ENCODE assay signal across 2 cellular contexts in genomic region chr6:43837501-43837900, GRCh38.
TF ChIP-seq lines count a peak whose summit lies in the region.

No MANE protein-coding gene starts in this region.

TF ChIP-seq in GM23338, 12 proteins besides CTCF, POLR2A, EP300 and RAD21 (continued from another document):
- TF ChIP-seq REST (IDR thresholded peaks at IDR 0.05; ENCODE audit: unreplicated experiment) (no peak), CREB1 (CRISPR knock-in tag; IDR thresholded peaks at IDR 0.05; ENCODE audit: low read depth) (no peak), ZNF331 (CRISPR knock-in tag; IDR thresholded peaks at IDR 0.05; ENCODE audit: low read depth) (no peak), ZNF462 (CRISPR knock-in tag; IDR thresholded peaks at IDR 0.05) (no peak), ETS1 (IDR thresholded peaks at IDR 0.05) (no peak), POLR2AphosphoS5 (IDR thresholded peaks at IDR 0.05; ENCODE audit: low read depth) (no peak), ZNF114 (CRISPR knock-in tag; IDR thresholded peaks at IDR 0.05) (no peak), STAT1 (IDR thresholded peaks at IDR 0.05; ENCODE audit: unreplicated experiment) (no peak)

TF ChIP-seq in K562, 482 proteins besides CTCF, POLR2A, EP300 and RAD21 (continued from another document):
- TF ChIP-seq ZNF407 (IDR thresholded peaks at IDR 0.05; ENCODE audit: low read depth) (no peak), ZBTB33 (CRISPR knock-in tag; IDR thresholded peaks at IDR 0.05) (no peak), PHF20 (IDR thresholded peaks at IDR 0.05; ENCODE audit: partially characterized antibody) (no peak), RBFOX2 (IDR thresholded peaks at IDR 0.05; ENCODE audit: low read depth, low read length) (no peak), HMGN3 (IDR thresholded peaks at IDR 0.05; ENCODE audit: borderline replicate concordance, extremely low read depth, insufficient read length, low read depth, low read length) (no peak), ZNF133 (CRISPR knock-in tag; IDR thresholded peaks at IDR 0.05) (no peak)
